ENCODE assay signal across 18 cellular contexts in genomic region chr2:178718283-178718682, GRCh38.
"Had no signal": no experiment of that assay in that cellular context is flagged by ENCODE, and none has a peak within 500 bp of the region (broad histone marks: within the 10 kb centered on the region; RNA-seq: fewer than 3 reads in every experiment).

No MANE protein-coding gene starts in this region.

- H3K4me3 Mint-ChIP-seq: activated CD8-positive, alpha-beta T cell treated with anti-CD3 and anti-CD28 coated beads for 36 hours; activated T-cell treated with anti-CD3 and anti-CD28 coated beads, Interleukin-2, amount 50 U/mL, for 72 hours; central memory CD8-positive, alpha-beta T cell; nephron; stimulated activated naive CD8-positive, alpha-beta T cell treated with anti-CD3 and anti-CD28 coated beads, Interleukin-15, amount 100 ng/mL, for 72 hours; WTC11 had no signal

- H3K27ac ChIP-seq: prostate gland, testis, upper lobe of left lung had no signal

- H3K4me1 Mint-ChIP-seq: central memory CD8-positive, alpha-beta T cell; nephron; stimulated activated naive CD8-positive, alpha-beta T cell treated with anti-CD3 and anti-CD28 coated beads, Interleukin-15, amount 100 ng/mL, for 72 hours had no signal

- H3K9me3 Mint-ChIP-seq: activated CD8-positive, alpha-beta T cell treated with anti-CD3 and anti-CD28 coated beads for 36 hours; activated naive CD4-positive, alpha-beta T cell treated with anti-CD3 and anti-CD28 coated beads, Interleukin-2, amount 50 U/mL, for 72 hours; activated T-cell treated with anti-CD3 and anti-CD28 coated beads, Interleukin-2, amount 50 U/mL, for 72 hours; central memory CD8-positive, alpha-beta T cell; nephron; stimulated activated naive CD8-positive, alpha-beta T cell treated with anti-CD3 and anti-CD28 coated beads, Interleukin-15, amount 100 ng/mL, for 72 hours; WTC11 had no signal

- H3K9me3 ChIP-seq: prostate gland, testis, upper lobe of left lung had no signal

- H3K4me1 ChIP-seq: prostate gland, testis, upper lobe of left lung had no signal

- H3K27me3 Mint-ChIP-seq: activated CD8-positive, alpha-beta T cell treated with anti-CD3 and anti-CD28 coated beads for 36 hours; central memory CD8-positive, alpha-beta T cell; stimulated activated naive CD8-positive, alpha-beta T cell treated with anti-CD3 and anti-CD28 coated beads, Interleukin-15, amount 100 ng/mL, for 72 hours had no signal

- H3K27ac Mint-ChIP-seq: activated CD8-positive, alpha-beta T cell treated with anti-CD3 and anti-CD28 coated beads for 36 hours; activated naive CD4-positive, alpha-beta T cell treated with anti-CD3 and anti-CD28 coated beads, Interleukin-2, amount 50 U/mL, for 72 hours; activated T-cell treated with anti-CD3 and anti-CD28 coated beads, Interleukin-2, amount 50 U/mL, for 72 hours; nephron; stimulated activated naive CD8-positive, alpha-beta T cell treated with anti-CD3 and anti-CD28 coated beads, Interleukin-15, amount 100 ng/mL, for 72 hours; WTC11 had no signal

- DNase-seq: activated CD4-positive, alpha-beta T cell treated with anti-CD3 and anti-CD28 coated beads for 48 hours; activated CD8-positive, alpha-beta memory T cell treated with anti-CD3 and anti-CD28 coated beads, Interleukin-2, amount 50 U/mL, for 4 hours; activated CD8-positive, alpha-beta T cell treated with anti-CD3 and anti-CD28 coated beads for 36 hours; activated gamma-delta T cell; activated T-cell treated with anti-CD3 and anti-CD28 coated beads, Interleukin-2, amount 50 U/mL, for 72 hours; effector memory CD4-positive, alpha-beta T cell; foreskin melanocyte; kidney glomerular epithelial cell; stimulated activated CD4-positive, alpha-beta T cell treated with anti-CD3 and anti-CD28 coated beads, Interleukin-1b, Interleukin-23, amount 100 ng/mL, for 48 hours; stimulated activated naive CD8-positive, alpha-beta T cell treated with anti-CD3 and anti-CD28 coated beads, Interleukin-15, amount 100 ng/mL, for 72 hours; testis; upper lobe of left lung had no signal

- H3K27me3 ChIP-seq: testis, upper lobe of left lung had no signal

- H3K36me3 ChIP-seq: prostate gland had no signal

- ATAC-seq: activated CD8-positive, alpha-beta T cell treated with anti-CD3 and anti-CD28 coated beads for 36 hours; activated naive CD4-positive, alpha-beta T cell treated with anti-CD3 and anti-CD28 coated beads, Interleukin-2, amount 50 U/mL, for 72 hours; activated T-cell treated with anti-CD3 and anti-CD28 coated beads, Interleukin-2, amount 50 U/mL, for 72 hours; sciatic nerve; stimulated activated naive CD8-positive, alpha-beta T cell treated with anti-CD3 and anti-CD28 coated beads, Interleukin-15, amount 100 ng/mL, for 72 hours; WTC11 had no signal

- H3K4me3 ChIP-seq: prostate gland, testis, upper lobe of left lung had no signal
